Comparison of ENCODE assay signal across 22 cellular contexts in genomic region chr10:43958964-43959363, GRCh38.
DNase-seq lines count a peak whose midpoint lies in the region; FAIRE-seq lines count a peak whose summit lies in the region.
"Had no signal": no experiment of that assay in that cellular context is flagged by ENCODE, and none has a peak within 500 bp of the region (broad histone marks: within the 10 kb centered on the region; RNA-seq: fewer than 3 reads in every experiment).

No MANE protein-coding gene starts in this region.

- H3K9me3 ChIP-seq in trophoblast cell (ENCODE audit: insufficient read depth, low read depth, low read length): peaks cover 5% of the 10 kb centered on the region
- H3K9me3 ChIP-seq: A549, BLaER1 had no signal

- no peaks in the 10 kb centered on the region for H3K27me3 ChIP-seq in trophoblast cell (ENCODE audit: insufficient read depth, low read length)
- H3K27me3 ChIP-seq: BLaER1 had no signal

- no peaks in the 10 kb centered on the region for H3K79me1 ChIP-seq in trophoblast cell (ENCODE audit: low read length)

- no peak overlapping the region for H3K23ac ChIP-seq in trophoblast cell (ENCODE audit: low read length)

- H4K91ac ChIP-seq in trophoblast cell (ENCODE audit: low read depth, low read length): no peak overlapping the region

- no peak overlapping the region for H3K27ac ChIP-seq in trophoblast cell (ENCODE audit: low read depth, low read length)
- H3K27ac ChIP-seq: A549, BLaER1, GM23248, PC-9, RWPE1 had no signal

- H4K12ac ChIP-seq in trophoblast cell (ENCODE audit: low read depth, low read length): no peak overlapping the region

- H3K14ac ChIP-seq in trophoblast cell (ENCODE audit: low read length): no peak overlapping the region

- H2AK5ac ChIP-seq in trophoblast cell (ENCODE audit: low read length): no peak overlapping the region

- WGBS in trophoblast cell (ENCODE audit: extremely low coverage, insufficient coverage, insufficient read length): no CpG with 5 or more reads among the region's 6 CpGs

- H2AFZ ChIP-seq in trophoblast cell (ENCODE audit: insufficient read depth, low read length, poor library complexity): no peak overlapping the region
- H2AFZ ChIP-seq: GM23248, PC-9 had no signal

- no peak overlapping the region for H2BK5ac ChIP-seq in trophoblast cell (ENCODE audit: low read depth, low read length, poor library complexity)

- no peaks in the 10 kb centered on the region for H3K4me1 ChIP-seq in trophoblast cell (ENCODE audit: control insufficient read depth in 1 of 2, insufficient read depth in 2 of 2, low read length in 2 of 2)
- H3K4me1 ChIP-seq: A549 had no signal

- no peak overlapping the region for H3K18ac ChIP-seq in trophoblast cell (ENCODE audit: low read length)

- no peaks in the 10 kb centered on the region for H3K36me3 ChIP-seq in trophoblast cell (ENCODE audit: control insufficient read depth in 1 of 2, insufficient read depth in 2 of 2, low read length in 2 of 2)
- H3K36me3 ChIP-seq: BLaER1 had no signal

- FAIRE-seq in urothelium cell line (lab: Jason Lieb, UNC): no peak
- FAIRE-seq: A549, GM12878, HTR-8/SVneo had no signal

- DNase-seq in activated effector memory CD4-positive, alpha-beta T cell treated with anti-CD3 and anti-CD28 coated beads, Interleukin-2, amount 50 U/mL, for 16 hours: peak; percentile 46
- no peak for DNase-seq in activated effector memory CD4-positive, alpha-beta T cell treated with Interleukin-2 at 50 U/mL for 16 hours
- DNase-seq in islet precursor cell (peak; percentile 39), trophoblast cell (no peak), SHP77 treated with DMSO at 0.1 percent for 48 hours (lab: John Stamatoyannopoulos, UW) (no peak), amygdala (lab: John Stamatoyannopoulos, UW) (no peak), urothelium cell line (ENCODE audit: low spot score) (no peak)
- DNase-seq: Calu3; CD4-positive, alpha-beta memory T cell; DMS53; EL; GM23248; IMR-90; NCI-H1417 treated with DMSO at 0.1 percent for 48 hours; NCI-H1930; NCI-H526; PC-9 had no signal

- H4K8ac ChIP-seq in trophoblast cell (ENCODE audit: low read depth, low read length): no peak overlapping the region

- H2BK12ac ChIP-seq in trophoblast cell (ENCODE audit: low read length): no peak overlapping the region

- H3K9ac ChIP-seq in trophoblast cell (ENCODE audit: low read length): peak overlapping the region; percentile 34
- H3K9ac ChIP-seq: BLaER1, GM23248 had no signal

- H3K4me3 ChIP-seq in trophoblast cell (ENCODE audit: low read depth, low read length): no peak overlapping the region
- H3K4me3 ChIP-seq: A549, BLaER1, GM12878, GM23248, PC-9 had no signal

- H2BK120ac ChIP-seq in trophoblast cell (ENCODE audit: insufficient read depth, low read length, poor library complexity): no peak overlapping the region

- H3K4me2 ChIP-seq in trophoblast cell (ENCODE audit: low read length): no peak overlapping the region
- H3K4me2 ChIP-seq: A549, BLaER1, PC-9 had no signal

- no peaks in the 10 kb centered on the region for H3K79me2 ChIP-seq in trophoblast cell (ENCODE audit: control insufficient read depth, insufficient read depth, low read length, poor library complexity)

- H3K4ac ChIP-seq in trophoblast cell (ENCODE audit: low read depth, low read length): no peak overlapping the region

Comparison
In these comparisons a context has a peak if more than half of its experiments do, and no peak if none do; other contexts are left out.
1. DNase-seq: peak in activated effector memory CD4-positive, alpha-beta T cell treated with anti-CD3 and anti-CD28 coated beads, Interleukin-2, amount 50 U/mL, for 16 hours (single experiment) and islet precursor cell (single experiment); none in activated effector memory CD4-positive, alpha-beta T cell treated with Interleukin-2 at 50 U/mL for 16 hours (single experiment), trophoblast cell (0 of 2), SHP77 treated with DMSO at 0.1 percent for 48 hours (single experiment), amygdala (0 of 56) and urothelium cell line (single experiment).